28 cellular contexts compared by ENCODE assay signal in genomic region chr13:32168136-32168535, GRCh38.
"Had no signal": no experiment of that assay in that cellular context is flagged by ENCODE, and none has a peak within 500 bp of the region (broad histone marks: within the 10 kb centered on the region; RNA-seq: fewer than 3 reads in every experiment).

No MANE protein-coding gene starts in this region.

- ATAC-seq: esophagus mucosa; foreskin keratinocyte; gastroesophageal sphincter; left colon; naive thymus-derived CD8-positive, alpha-beta T cell; pancreas; sciatic nerve; stimulated activated naive CD8-positive, alpha-beta T cell treated with anti-CD3 and anti-CD28 coated beads, Interleukin-15, amount 100 ng/mL, for 72 hours had no signal

- H3K27ac ChIP-seq: dorsolateral prefrontal cortex, epithelial cell of prostate, foreskin keratinocyte, gastroesophageal sphincter, neutrophil, pancreas, suprapubic skin, vagina had no signal

- H3K27ac Mint-ChIP-seq: immature natural killer cell; naive thymus-derived CD8-positive, alpha-beta T cell had no signal

- H3K27me3 Mint-ChIP-seq: stimulated activated naive CD8-positive, alpha-beta T cell treated with anti-CD3 and anti-CD28 coated beads, Interleukin-15, amount 100 ng/mL, for 72 hours had no signal

- H3K27me3 ChIP-seq: dorsolateral prefrontal cortex, foreskin keratinocyte, gastroesophageal sphincter, neutrophil, pancreas, suprapubic skin, vagina had no signal

- H3K9me3 ChIP-seq: gastroesophageal sphincter, neutrophil, pancreas, suprapubic skin, vagina had no signal

- H3K4me1 ChIP-seq: foreskin keratinocyte, gastroesophageal sphincter, pancreas, suprapubic skin, vagina had no signal

- H3K36me3 Mint-ChIP-seq: naive thymus-derived CD8-positive, alpha-beta T cell had no signal

- H3K9me3 Mint-ChIP-seq: immature natural killer cell; naive thymus-derived CD8-positive, alpha-beta T cell; stimulated activated naive CD8-positive, alpha-beta T cell treated with anti-CD3 and anti-CD28 coated beads, Interleukin-15, amount 100 ng/mL, for 72 hours had no signal

- DNase-seq: cerebellar nuclear complex; dorsolateral prefrontal cortex; effector CD4-positive, alpha-beta T cell; foreskin keratinocyte; hypothalamus; immature natural killer cell; islet precursor cell; kidney glomerular epithelial cell; left colon; mesenchymal stem cell; naive thymus-derived CD8-positive, alpha-beta T cell; pancreas; retina; stimulated activated CD4-positive, alpha-beta T cell treated with anti-CD3 and anti-CD28 coated beads, Interleukin-12 subunit alpha, Interleukin-12 subunit beta, amount 100 ng/mL, for 4 hours; stimulated activated CD4-positive, alpha-beta T cell treated with anti-CD3 and anti-CD28 coated beads, Interleukin-1b, Interleukin-23, amount 100 ng/mL, for 48 hours; stimulated activated CD4-positive, alpha-beta T cell treated with anti-CD3 and anti-CD28 coated beads, Interleukin-4, amount 100 ng/mL, for 1 hour; stimulated activated CD8-positive, alpha-beta memory T cell treated with anti-CD3 and anti-CD28 coated beads, Interleukin-4, amount 100 ng/mL, for 48 hours; stimulated activated naive CD4-positive, alpha-beta T cell; stimulated activated naive CD8-positive, alpha-beta T cell treated with anti-CD3 and anti-CD28 coated beads, Interleukin-15, amount 100 ng/mL, for 72 hours; trophoblast cell had no signal

- H3K4me3 Mint-ChIP-seq: immature natural killer cell; naive thymus-derived CD8-positive, alpha-beta T cell; stimulated activated naive CD8-positive, alpha-beta T cell treated with anti-CD3 and anti-CD28 coated beads, Interleukin-15, amount 100 ng/mL, for 72 hours had no signal

- H3K4me3 ChIP-seq: dorsolateral prefrontal cortex, gastroesophageal sphincter, pancreas, smooth muscle cell, suprapubic skin, vagina had no signal

- H3K36me3 ChIP-seq: gastroesophageal sphincter, vagina had no signal

- H3K4me1 Mint-ChIP-seq: immature natural killer cell; stimulated activated naive CD8-positive, alpha-beta T cell treated with anti-CD3 and anti-CD28 coated beads, Interleukin-15, amount 100 ng/mL, for 72 hours had no signal
